In the genomic region with DNA sequence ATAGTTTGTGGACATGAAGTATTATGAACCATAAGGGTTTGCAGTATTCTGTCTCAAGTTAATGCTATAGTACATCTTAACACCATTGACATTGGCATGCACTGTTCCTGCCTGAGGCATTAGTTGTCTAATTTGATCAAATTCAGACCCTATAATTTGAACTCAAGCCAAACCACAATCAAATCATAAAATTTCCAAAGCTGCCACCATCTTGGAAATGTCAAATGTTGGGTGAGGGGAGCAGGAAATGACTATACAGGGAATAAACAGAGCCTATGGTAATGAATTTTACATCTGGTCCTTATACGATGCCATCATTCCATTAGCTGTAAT, we compare ENCODE assay signal across 21 cellular contexts.
DNase-seq lines count a peak whose midpoint lies in the region; ATAC-seq and TF ChIP-seq lines count a peak whose summit lies in the region.
"Had no signal": no experiment of that assay in that cellular context is flagged by ENCODE, and none has a peak within 500 bp of the region (broad histone marks: within the 10 kb centered on the region; RNA-seq: fewer than 3 reads in every experiment).

No MANE protein-coding gene starts in this region.

- no peak for ATAC-seq in Panc1
- ATAC-seq: effector memory CD8-positive, alpha-beta T cell; natural killer cell had no signal

- DNase-seq in EL (peak; percentile 32), Panc1 (ENCODE audit: low read depth, low spot score) (no peak), fibroblast of gingiva (ENCODE audit: low read depth) (peak; percentile 9), NCI-H345 (lab: John Stamatoyannopoulos, UW) (no peak), HuH-7.5 (ENCODE audit: low spot score) (no peak), MG63 (no peak)
- DNase-seq in activated CD4-positive, alpha-beta T cell treated with anti-CD3 and anti-CD28 coated beads, Interleukin-2, amount 50 U/mL, for 1 hour = no peak
- DNase-seq: activated CD4-positive, alpha-beta T cell treated with anti-CD3 and anti-CD28 coated beads, Interleukin-2, amount 50 U/mL, for 4 hours; activated naive CD4-positive, alpha-beta T cell treated with Interleukin-2 at 50 U/mL for 16 hours; CD8-positive, alpha-beta memory T cell; DMS79; effector memory CD8-positive, alpha-beta T cell; KBM-7; natural killer cell; NCI-H1930; NCI-H510A; Right ventricle myocardium superior; stimulated activated CD4-positive, alpha-beta T cell treated with anti-CD3 and anti-CD28 coated beads, Interleukin-4, amount 100 ng/mL, for 24 hours; uterus had no signal

- H3K4me2 ChIP-seq in skeletal muscle satellite cell (ENCODE audit: low read length) = peak overlapping the region; percentile 72

- peaks cover 15% of the 10 kb centered on the region for H3K4me1 ChIP-seq in Panc1 (ENCODE audit: control insufficient read depth, insufficient read depth, low read length)
- H3K4me1 ChIP-seq in skeletal muscle satellite cell (ENCODE audit: control insufficient read depth, insufficient read depth, low read length) = peaks cover 25% of the 10 kb centered on the region
- H3K4me1 ChIP-seq: uterus had no signal

- peak overlapping the region; percentile 78 for H3K9ac ChIP-seq in skeletal muscle satellite cell (ENCODE audit: low read depth, low read length)

- peak overlapping the region; percentile 69 for H3K27ac ChIP-seq in Panc1 (ENCODE audit: low read length)
- H3K27ac ChIP-seq: uterus had no signal

- H3K36me3 ChIP-seq in Panc1 (ENCODE audit: control insufficient read depth, insufficient read depth, low read length) = no peaks in the 10 kb centered on the region
- H3K36me3 ChIP-seq in skeletal muscle satellite cell (ENCODE audit: insufficient read depth, low read length) = no peaks in the 10 kb centered on the region
- H3K36me3 ChIP-seq in MG63 = no peaks in the 10 kb centered on the region
- H3K36me3 ChIP-seq: ascending aorta, uterus had no signal

- in situ Hi-C loops in Panc1 (cut with HindIII; ENCODE audit: low pct_unique_long_range_greater_than_20kb, low sequenced_read_pairs) = no loop called here

- intact Hi-C loops in Panc1 (cut with micrococcal nuclease; ENCODE audit: unreplicated experiment) = no loop called here

- CTCF ChIA-PET in Panc1 (lab: Charles Lee) = no interaction called here

- POLR2A ChIA-PET in Panc1 (lab: Charles Lee) = no interaction called here

- TF ChIP-seq CTCF in Panc1 (IDR thresholded peaks at IDR 0.05) = no peak

- H3K27me3 ChIP-seq in Panc1 (ENCODE audit: control insufficient read depth, insufficient read depth, low read length) = no peaks in the 10 kb centered on the region
- H3K27me3 ChIP-seq in skeletal muscle satellite cell (ENCODE audit: control insufficient read depth, insufficient read depth, low read length) = no peaks in the 10 kb centered on the region
- H3K27me3 ChIP-seq in MG63 = no peaks in the 10 kb centered on the region
- H3K27me3 ChIP-seq: ascending aorta, uterus had no signal

- H3K9me3 ChIP-seq in Panc1 (ENCODE audit: control insufficient read depth, insufficient read depth, low read depth, low read length) = no peaks in the 10 kb centered on the region
- no peaks in the 10 kb centered on the region for H3K9me3 ChIP-seq in skeletal muscle satellite cell (replicated peaks; ENCODE audit: low read length)
- H3K9me3 ChIP-seq in MG63 = no peaks in the 10 kb centered on the region
- H3K9me3 ChIP-seq: ascending aorta, uterus had no signal

- no TSS peak for BruUV-seq in Panc1 (replicated peaks; lab: Mats Ljungman, UMichigan)

- no peak overlapping the region for H3K4me3 ChIP-seq in Panc1 (ENCODE audit: low read depth in 2 of 2, low read length in 2 of 2)
- H3K4me3 ChIP-seq in skeletal muscle satellite cell (ENCODE audit: low read length) = peak overlapping the region; percentile 54
- H3K4me3 ChIP-seq in MG63 = no peak overlapping the region; the same call in 1 of the 2 replicates
- H3K4me3 ChIP-seq: uterus had no signal

Comparison
In these comparisons a context has a peak if more than half of its experiments do, and no peak if none do; other contexts are left out.
1. DNase-seq: peak in EL (single experiment) and fibroblast of gingiva (single experiment); none in Panc1 (single experiment), NCI-H345 (single experiment), HuH-7.5 (single experiment), MG63 (single experiment) and activated CD4-positive, alpha-beta T cell treated with anti-CD3 and anti-CD28 coated beads, Interleukin-2, amount 50 U/mL, for 1 hour (single experiment).